1 cellular context compared by ENCODE assay signal in the genomic region with DNA sequence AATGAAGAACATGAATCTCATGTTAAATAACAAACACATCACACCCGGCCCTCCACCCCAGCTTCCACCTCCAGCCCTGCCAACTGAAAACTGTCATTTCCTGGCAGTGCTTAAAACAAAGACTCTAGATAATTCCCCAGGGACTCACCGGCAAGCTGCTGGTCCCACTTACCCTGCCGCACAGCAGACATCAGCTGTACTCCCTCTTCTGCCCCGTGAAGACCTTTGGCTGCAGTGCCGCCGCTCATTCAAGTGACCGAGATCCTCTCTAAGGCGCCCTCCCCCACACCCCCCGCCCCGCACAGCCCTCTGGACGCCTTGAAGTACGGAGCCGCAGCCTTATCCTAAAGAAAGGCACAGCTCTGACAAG.
TF ChIP-seq lines count a peak whose summit lies in the region.

No MANE protein-coding gene starts in this region.

TF ChIP-seq in HEK293, 187 proteins besides CTCF, POLR2A, EP300 and RAD21 (continued from another document):
- TF ChIP-seq ZBTB10 (tag by site-specific recombination; IDR thresholded peaks at IDR 0.05): no peak
- no peak for TF ChIP-seq ZNF350 (tag by site-specific recombination; IDR thresholded peaks at IDR 0.05)
- TF ChIP-seq, protein P1, sequence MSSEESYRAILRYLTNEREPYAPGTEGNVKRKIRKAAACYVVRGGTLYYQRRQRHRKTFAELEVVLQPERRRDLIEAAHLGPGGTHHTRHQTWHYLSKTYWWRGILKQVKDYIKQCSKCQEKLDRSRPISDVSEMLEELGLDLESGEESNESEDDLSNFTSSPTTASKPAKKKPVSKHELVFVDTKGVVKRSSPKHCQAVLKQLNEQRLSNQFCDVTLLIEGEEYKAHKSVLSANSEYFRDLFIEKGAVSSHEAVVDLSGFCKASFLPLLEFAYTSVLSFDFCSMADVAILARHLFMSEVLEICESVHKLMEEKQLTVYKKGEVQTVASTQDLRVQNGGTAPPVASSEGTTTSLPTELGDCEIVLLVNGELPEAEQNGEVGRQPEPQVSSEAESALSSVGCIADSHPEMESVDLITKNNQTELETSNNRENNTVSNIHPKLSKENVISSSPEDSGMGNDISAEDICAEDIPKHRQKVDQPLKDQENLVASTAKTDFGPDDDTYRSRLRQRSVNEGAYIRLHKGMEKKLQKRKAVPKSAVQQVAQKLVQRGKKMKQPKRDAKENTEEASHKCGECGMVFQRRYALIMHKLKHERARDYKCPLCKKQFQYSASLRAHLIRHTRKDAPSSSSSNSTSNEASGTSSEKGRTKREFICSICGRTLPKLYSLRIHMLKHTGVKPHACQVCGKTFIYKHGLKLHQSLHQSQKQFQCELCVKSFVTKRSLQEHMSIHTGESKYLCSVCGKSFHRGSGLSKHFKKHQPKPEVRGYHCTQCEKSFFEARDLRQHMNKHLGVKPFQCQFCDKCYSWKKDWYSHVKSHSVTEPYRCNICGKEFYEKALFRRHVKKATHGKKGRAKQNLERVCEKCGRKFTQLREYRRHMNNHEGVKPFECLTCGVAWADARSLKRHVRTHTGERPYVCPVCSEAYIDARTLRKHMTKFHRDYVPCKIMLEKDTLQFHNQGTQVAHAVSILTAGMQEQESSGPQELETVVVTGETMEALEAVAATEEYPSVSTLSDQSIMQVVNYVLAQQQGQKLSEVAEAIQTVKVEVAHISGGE (tag by site-specific recombination; conservative IDR thresholded peaks at IDR 0.05; ENCODE audit: low read depth): 0 out of 2 replicates have a peak, but pooled peaks have one; percentile 8
- no peak for TF ChIP-seq OVOL3 (tag by site-specific recombination; IDR thresholded peaks at IDR 0.05)
- no peak for TF ChIP-seq SP7 (tag by site-specific recombination; IDR thresholded peaks at IDR 0.05)
- TF ChIP-seq, protein P2, sequence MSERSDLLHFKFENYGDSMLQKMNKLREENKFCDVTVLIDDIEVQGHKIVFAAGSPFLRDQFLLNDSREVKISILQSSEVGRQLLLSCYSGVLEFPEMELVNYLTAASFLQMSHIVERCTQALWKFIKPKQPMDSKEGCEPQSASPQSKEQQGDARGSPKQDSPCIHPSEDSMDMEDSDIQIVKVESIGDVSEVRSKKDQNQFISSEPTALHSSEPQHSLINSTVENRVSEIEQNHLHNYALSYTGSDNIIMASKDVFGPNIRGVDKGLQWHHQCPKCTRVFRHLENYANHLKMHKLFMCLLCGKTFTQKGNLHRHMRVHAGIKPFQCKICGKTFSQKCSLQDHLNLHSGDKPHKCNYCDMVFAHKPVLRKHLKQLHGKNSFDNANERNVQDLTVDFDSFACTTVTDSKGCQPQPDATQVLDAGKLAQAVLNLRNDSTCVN (tag by site-specific recombination; optimal IDR thresholded peaks at IDR 0.05): no peak
- no peak for TF ChIP-seq KLF7 (tag by site-specific recombination; IDR thresholded peaks at IDR 0.05; ENCODE audit: borderline replicate concordance)
- no peak for TF ChIP-seq KLF10 (tag by site-specific recombination; IDR thresholded peaks at IDR 0.05)
- TF ChIP-seq ZNF391 (tag by site-specific recombination; IDR thresholded peaks at IDR 0.05; ENCODE audit: borderline replicate concordance, low read depth): no peak; the same call in 1 of the 2 replicates
- no peak for TF ChIP-seq ZNF211 (tag by site-specific recombination; IDR thresholded peaks at IDR 0.05; ENCODE audit: low read depth)
- TF ChIP-seq ZNF791 (tag by site-specific recombination; IDR thresholded peaks at IDR 0.05): no peak
- TF ChIP-seq ZNF24 (tag by site-specific recombination; IDR thresholded peaks at IDR 0.05): no peak
- no peak for TF ChIP-seq ATF2 (tag by site-specific recombination; IDR thresholded peaks at IDR 0.05; ENCODE audit: low read depth)
- TF ChIP-seq ZEB2 (tag by site-specific recombination; IDR thresholded peaks at IDR 0.05): no peak
- TF ChIP-seq ZNF660 (tag by site-specific recombination; IDR thresholded peaks at IDR 0.05): no peak
- TF ChIP-seq BCL11B (tag by site-specific recombination; IDR thresholded peaks at IDR 0.05; ENCODE audit: low read depth): no peak
- no peak for TF ChIP-seq ZNF626 (tag by site-specific recombination; IDR thresholded peaks at IDR 0.05)
- TF ChIP-seq ZNF785 (tag by site-specific recombination; IDR thresholded peaks at IDR 0.05): no peak
- TF ChIP-seq, protein P3, sequence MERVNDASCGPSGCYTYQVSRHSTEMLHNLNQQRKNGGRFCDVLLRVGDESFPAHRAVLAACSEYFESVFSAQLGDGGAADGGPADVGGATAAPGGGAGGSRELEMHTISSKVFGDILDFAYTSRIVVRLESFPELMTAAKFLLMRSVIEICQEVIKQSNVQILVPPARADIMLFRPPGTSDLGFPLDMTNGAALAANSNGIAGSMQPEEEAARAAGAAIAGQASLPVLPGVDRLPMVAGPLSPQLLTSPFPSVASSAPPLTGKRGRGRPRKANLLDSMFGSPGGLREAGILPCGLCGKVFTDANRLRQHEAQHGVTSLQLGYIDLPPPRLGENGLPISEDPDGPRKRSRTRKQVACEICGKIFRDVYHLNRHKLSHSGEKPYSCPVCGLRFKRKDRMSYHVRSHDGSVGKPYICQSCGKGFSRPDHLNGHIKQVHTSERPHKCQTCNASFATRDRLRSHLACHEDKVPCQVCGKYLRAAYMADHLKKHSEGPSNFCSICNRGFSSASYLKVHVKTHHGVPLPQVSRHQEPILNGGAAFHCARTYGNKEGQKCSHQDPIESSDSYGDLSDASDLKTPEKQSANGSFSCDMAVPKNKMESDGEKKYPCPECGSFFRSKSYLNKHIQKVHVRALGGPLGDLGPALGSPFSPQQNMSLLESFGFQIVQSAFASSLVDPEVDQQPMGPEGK (tag by site-specific recombination; IDR thresholded peaks at IDR 0.05): 0 out of 2 replicates have a peak, but pooled peaks have one; percentile 22
- TF ChIP-seq MZF1 (tag by site-specific recombination; IDR thresholded peaks at IDR 0.05; ENCODE audit: borderline replicate concordance): no peak
